Comparison of ENCODE assay signal across 8 cellular contexts in genomic region chr3:152405915-152406802, GRCh38.
DNase-seq lines count a peak whose midpoint lies in the region; ATAC-seq, FAIRE-seq and TF ChIP-seq lines count a peak whose summit lies in the region.

No MANE protein-coding gene starts in this region.

- H3K4me3 ChIP-seq in parathyroid adenoma (ENCODE audit: low read depth, low read length): no peak overlapping the region

- H3K9me3 ChIP-seq in parathyroid adenoma (ENCODE audit: control insufficient read depth, low read length): no peaks in the 10 kb centered on the region

- H3K4me2 ChIP-seq in parathyroid adenoma (ENCODE audit: low read length): no peak overlapping the region

- no peaks in the 10 kb centered on the region for H3K36me3 ChIP-seq in parathyroid adenoma (ENCODE audit: control insufficient read depth, insufficient read depth, low read length)

- no peak for TF ChIP-seq CTCF in parathyroid adenoma (IDR thresholded peaks at IDR 0.05)

- ATAC-seq in GM19463 (IDR thresholded peaks at IDR 0.05; ENCODE audit: unreplicated experiment): no peak
- no peak for ATAC-seq in GM21515 (IDR thresholded peaks at IDR 0.05; ENCODE audit: unreplicated experiment)

- peak; percentile 48 for FAIRE-seq in endometrium (lab: Jason Lieb, UNC)

- H3K4me1 ChIP-seq in parathyroid adenoma: peaks cover 6% of the 10 kb centered on the region

- H3K27ac ChIP-seq in parathyroid adenoma: peak overlapping the region; percentile 8

- H2AFZ ChIP-seq in parathyroid adenoma: no peak overlapping the region

- H3K27me3 ChIP-seq in parathyroid adenoma (ENCODE audit: control insufficient read depth, insufficient read depth, low read length): no peaks in the 10 kb centered on the region

- H3K9ac ChIP-seq in parathyroid adenoma: no peak overlapping the region

- DNase-seq in EL: peak; percentile 87
- peak; percentile 72 for DNase-seq in NCI-H460 (ENCODE audit: extremely low read depth, low read depth)
- DNase-seq in Ammon's horn (ENCODE audit: low spot score): no peak
- DNase-seq in stimulated activated naive CD4-positive, alpha-beta T cell (lab: John Stamatoyannopoulos, UW): no peak

- peaks cover 7% of the 10 kb centered on the region for H3K79me2 ChIP-seq in parathyroid adenoma

Comparison
In these comparisons a context has a peak if more than half of its experiments do, and no peak if none do; other contexts are left out.
1. DNase-seq: peak in EL (single experiment) and NCI-H460 (single experiment); none in Ammon's horn (single experiment) and stimulated activated naive CD4-positive, alpha-beta T cell (0 of 6).